26 cellular contexts compared by ENCODE assay signal in the genomic region with DNA sequence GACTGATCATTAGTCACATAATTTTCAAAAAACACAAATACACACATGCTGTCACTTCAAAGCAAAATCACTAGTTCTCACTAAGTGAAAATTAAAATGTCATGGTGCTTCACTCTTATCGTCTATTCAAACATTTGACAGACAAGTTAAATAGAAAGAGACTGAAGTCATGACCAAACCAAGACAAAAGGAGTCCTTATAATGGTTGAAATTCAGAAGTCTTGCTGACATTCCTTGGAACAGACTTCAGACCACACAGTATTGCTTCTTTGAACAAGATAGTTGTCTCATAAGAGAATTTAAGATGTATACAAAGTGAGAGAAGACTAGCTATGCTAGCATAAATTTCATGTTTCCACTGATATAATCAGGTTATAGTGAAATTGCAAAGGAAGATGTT.
"Had no signal": no experiment of that assay in that cellular context is flagged by ENCODE, and none has a peak within 500 bp of the region (broad histone marks: within the 10 kb centered on the region; RNA-seq: fewer than 3 reads in every experiment).

No MANE protein-coding gene starts in this region.

- H3K4me1 ChIP-seq: prostate gland, upper lobe of left lung, uterus had no signal

- ATAC-seq: esophagus mucosa; gastroesophageal sphincter; heart left ventricle; left lobe of liver; mucosa of descending colon; natural killer cell treated with Interleukin-12 subunit alpha and Interleukin-12 subunit beta and Interleukin-15 and Interleukin-18, amount 100 ng/mL, for 72 hours; right cardiac atrium; stimulated activated naive CD8-positive, alpha-beta T cell treated with anti-CD3 and anti-CD28 coated beads, Interleukin-15, amount 100 ng/mL, for 72 hours had no signal

- H3K9me3 ChIP-seq: gastroesophageal sphincter, heart left ventricle, mucosa of descending colon, prostate gland, tibial nerve, upper lobe of left lung, uterus had no signal

- H3K27me3 ChIP-seq: dorsolateral prefrontal cortex, gastroesophageal sphincter, heart left ventricle, hepatocyte, tibial nerve, upper lobe of left lung, uterus had no signal

- H3K4me2 ChIP-seq: hepatocyte had no signal

- H3K79me2 ChIP-seq: hepatocyte had no signal

- H3K27ac ChIP-seq: dorsolateral prefrontal cortex, epithelial cell of prostate, gastroesophageal sphincter, heart left ventricle, hepatocyte, prostate gland, skin epidermis, tibial nerve, upper lobe of left lung, uterus had no signal

- H2AFZ ChIP-seq: hepatocyte had no signal

- H3K4me3 ChIP-seq: dorsolateral prefrontal cortex, gastroesophageal sphincter, heart left ventricle, hepatocyte, lung, mucosa of descending colon, prostate gland, skin epidermis, tibial nerve, upper lobe of left lung, uterus had no signal

- H3K36me3 ChIP-seq: gastroesophageal sphincter, heart left ventricle, prostate gland, tibial nerve, upper lobe of left lung, uterus had no signal

- DNase-seq: dorsolateral prefrontal cortex; effector CD4-positive, alpha-beta T cell; foreskin fibroblast; heart left ventricle; kidney; mucosa of descending colon; naive B cell; nucleus accumbens; right cardiac atrium; stimulated activated CD4-positive, alpha-beta T cell treated with anti-CD3 and anti-CD28 coated beads, Interleukin-1b, Interleukin-23, amount 100 ng/mL, for 48 hours; stimulated activated CD4-positive, alpha-beta T cell treated with anti-CD3 and anti-CD28 coated beads, Interleukin-4, amount 100 ng/mL, for 1 hour; stimulated activated CD8-positive, alpha-beta memory T cell treated with anti-CD3 and anti-CD28 coated beads, Interleukin-4, amount 100 ng/mL, for 48 hours; stimulated activated naive CD4-positive, alpha-beta T cell; stimulated activated naive CD8-positive, alpha-beta T cell treated with anti-CD3 and anti-CD28 coated beads, Interleukin-15, amount 100 ng/mL, for 72 hours; upper lobe of left lung; uterus had no signal
